Comparison of ENCODE assay signal across 1 cellular context in the genomic region with DNA sequence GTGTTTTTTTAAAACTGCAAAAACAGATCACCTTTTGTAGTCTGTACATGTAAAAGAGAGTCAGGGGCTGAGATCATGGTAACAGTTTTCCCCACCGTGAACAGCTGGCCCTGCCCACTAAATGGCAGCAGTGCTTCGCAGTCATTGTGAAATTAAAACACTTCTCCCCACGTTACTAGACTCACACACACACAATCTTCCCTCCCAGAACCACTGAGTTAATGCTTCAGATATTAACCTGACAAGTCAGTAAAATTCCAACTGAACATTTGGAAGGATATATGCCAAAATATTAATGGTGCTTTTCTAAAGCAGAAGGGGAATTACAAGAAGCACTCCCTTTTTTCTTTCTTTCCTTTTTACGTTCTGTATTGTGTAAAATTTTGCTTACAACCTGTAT.
TF ChIP-seq lines count a peak whose summit lies in the region.

No MANE protein-coding gene starts in this region.

TF ChIP-seq in H1, 55 proteins besides CTCF, POLR2A, EP300 and RAD21:
- TF ChIP-seq SUZ12 (IDR thresholded peaks at IDR 0.05; ENCODE audit: low read length) (no peak), NRF1 (IDR thresholded peaks at IDR 0.05; ENCODE audit: low read depth, low read length) (no peak), RFX5 (IDR thresholded peaks at IDR 0.05; ENCODE audit: borderline replicate concordance, low read depth, low read length) (no peak), NANOG (IDR thresholded peaks at IDR 0.05; ENCODE audit: insufficient read depth, low read depth, low read length, poor library complexity, severe bottlenecking) (no peak), SIRT6 (IDR thresholded peaks at IDR 0.05; ENCODE audit: low read length) (no peak)
- TF ChIP-seq, protein P1, sequence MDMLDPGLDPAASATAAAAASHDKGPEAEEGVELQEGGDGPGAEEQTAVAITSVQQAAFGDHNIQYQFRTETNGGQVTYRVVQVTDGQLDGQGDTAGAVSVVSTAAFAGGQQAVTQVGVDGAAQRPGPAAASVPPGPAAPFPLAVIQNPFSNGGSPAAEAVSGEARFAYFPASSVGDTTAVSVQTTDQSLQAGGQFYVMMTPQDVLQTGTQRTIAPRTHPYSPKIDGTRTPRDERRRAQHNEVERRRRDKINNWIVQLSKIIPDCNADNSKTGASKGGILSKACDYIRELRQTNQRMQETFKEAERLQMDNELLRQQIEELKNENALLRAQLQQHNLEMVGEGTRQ (IDR thresholded peaks at IDR 0.05; ENCODE audit: low read length), result no peak
